8 cellular contexts compared by ENCODE assay signal in the genomic region with DNA sequence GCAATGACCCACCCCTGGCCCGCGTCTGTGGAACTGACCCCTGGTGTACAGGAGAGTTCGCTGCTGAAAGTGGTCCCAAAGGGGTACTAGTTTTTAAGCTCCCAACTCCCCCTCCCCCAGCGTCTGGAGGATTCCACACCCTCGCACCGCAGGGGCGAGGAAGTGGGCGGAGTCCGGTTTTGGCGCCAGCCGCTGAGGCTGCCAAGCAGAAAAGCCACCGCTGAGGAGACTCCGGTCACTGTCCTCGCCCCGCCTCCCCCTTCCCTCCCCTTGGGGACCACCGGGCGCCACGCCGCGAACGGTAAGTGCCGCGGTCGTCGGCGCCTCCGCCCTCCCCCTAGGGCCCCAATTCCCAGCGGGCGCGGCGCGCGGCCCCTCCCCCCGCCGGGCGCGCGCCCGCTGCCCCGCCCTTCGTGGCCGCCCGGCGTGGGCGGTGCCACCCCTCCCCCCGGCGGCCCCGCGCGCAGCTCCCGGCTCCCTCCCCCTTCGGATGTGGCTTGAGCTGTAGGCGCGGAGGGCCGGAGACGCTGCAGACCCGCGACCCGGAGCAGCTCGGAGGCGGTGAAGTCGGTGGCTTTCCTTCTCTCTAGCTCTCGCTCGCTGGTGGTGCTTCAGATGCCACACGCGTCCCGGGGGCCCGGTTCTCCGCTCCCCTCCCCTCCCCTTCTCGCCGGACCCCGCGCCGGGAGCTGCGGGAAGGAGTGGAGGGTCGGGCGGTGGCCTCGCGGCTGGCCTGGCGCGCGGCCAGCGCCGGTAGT. TPM values are rescaled to one million over a fixed set of nuclear protein-coding genes. Genes with fewer than 3 reads are reported as not detected.
A peak's percentile ranks its signal among the peaks of the same experiment; 100 is the strongest.
DNase-seq lines count a peak whose midpoint lies in the region; ATAC-seq and TF ChIP-seq lines count a peak whose summit lies in the region.

Gene CBX3, plus strand, starts transcription at position 485 of the 758 bp plus-strand sequence. CDS start 1,254 bp downstream, outside the sequence.

- H3K9me3 ChIP-seq in ascending aorta (no peaks in the 10 kb centered on the region), aorta (ENCODE audit: control insufficient read depth, low read length) (no peaks in the 10 kb centered on the region)

- WGBS in aorta, 2 donors, result 1 to 14% methylated on average over 41 to 84 of the region's 84 CpGs

- intact Hi-C loops in ascending aorta (cut with DNase I) (loop anchor here (2.0 to 10.0 kb wide), 8 partner anchors 307 to 1217 kb away; partner anchors contain the start of genes CYCS, HOXA5, OSBPL3 and SKAP2), aorta (cut with DNase I) (loop anchor here (1.0 to 10.0 kb wide), 3 partner anchors 338 to 963 kb away; partner anchors contain the start of genes HOXA3 (in 1 of the 2), HOXA7 (in 1 of the 2) and HOXA9 (in 1 of the 2))

- H3K27me3 ChIP-seq in ascending aorta, result no peaks in the 10 kb centered on the region
- no peaks in the 10 kb centered on the region for H3K27me3 ChIP-seq in aorta (ENCODE audit: control insufficient read depth in 1 of 2, insufficient read depth in 2 of 2, low read length in 1 of 2)

- H3K27ac ChIP-seq in ascending aorta (peak within 1 kb of the TSS; percentile 99 to 100), aorta (ENCODE audit: low read depth in 1 of 2, low read length in 2 of 2) (peak within 1 kb of the TSS; percentile 80 to 100)

- H3K4me3 ChIP-seq in ascending aorta (peak within 1 kb of the TSS; percentile 84 to 95), aorta (ENCODE audit: low read length in 2 of 2) (peak within 1 kb of the TSS; percentile 95 to 98)

- ATAC-seq in GM18511 (IDR thresholded peaks at IDR 0.05; ENCODE audit: unreplicated experiment) (peak; percentile 51), HG02970 (IDR thresholded peaks at IDR 0.05; ENCODE audit: low FRiP score, unreplicated experiment) (peak; percentile 48), aorta (ENCODE audit: low FRiP score) (peak; percentile 84)

- no peak for TF ChIP-seq CTCF in ascending aorta (IDR thresholded peaks at IDR 0.05)

- peaks cover 0 to 36% of the 10 kb centered on the region in 2 donors for H3K4me1 ChIP-seq in ascending aorta
- peaks cover 0 to 6% of the 10 kb centered on the region in 2 donors for H3K4me1 ChIP-seq in aorta (ENCODE audit: control insufficient read depth in 1 of 2, insufficient read depth in 2 of 2, low read length in 2 of 2)

- DNase-seq in NCI-H1930 (lab: John Stamatoyannopoulos, UW), result peak; percentile 85 to 87
- DNase-seq in T-helper 22 cell (ENCODE audit: low read depth), result peak; percentile 77
- peak; percentile 64 to 94 for DNase-seq in ascending aorta (ENCODE audit: low spot score in 2 of 2)
- DNase-seq in hepatic stellate cell (ENCODE audit: low spot score), result peak; percentile 78
- DNase-seq in renal cortical epithelial cell (ENCODE audit: low read depth), result no peak
- DNase-seq in aorta, result peak; percentile 95 to 96

- H3K36me3 ChIP-seq in ascending aorta (peaks cover 16 to 24% of the 10 kb centered on the region in 2 donors), aorta (ENCODE audit: control insufficient read depth in 1 of 2, insufficient read depth in 2 of 2, low read length in 1 of 2) (no peaks in the 10 kb centered on the region)

RNA-seq across cellular contexts. Expression of gene CBX3, which starts in this region (rescaled TPM):
- 32.1 TPM for total RNA-seq in ascending aorta
- 124 and 212 TPM in 2 replicates for total RNA-seq in renal cortical epithelial cell
- 10 to 100 TPM; 74.8 to 86.6 TPM for total RNA-seq in aorta
- polyA plus RNA-seq in aorta, result 100 to 1,000 TPM in 1 of 2 donors, 10 to 100 TPM in 1; 83.0 to 143 TPM
